In the genomic region with DNA sequence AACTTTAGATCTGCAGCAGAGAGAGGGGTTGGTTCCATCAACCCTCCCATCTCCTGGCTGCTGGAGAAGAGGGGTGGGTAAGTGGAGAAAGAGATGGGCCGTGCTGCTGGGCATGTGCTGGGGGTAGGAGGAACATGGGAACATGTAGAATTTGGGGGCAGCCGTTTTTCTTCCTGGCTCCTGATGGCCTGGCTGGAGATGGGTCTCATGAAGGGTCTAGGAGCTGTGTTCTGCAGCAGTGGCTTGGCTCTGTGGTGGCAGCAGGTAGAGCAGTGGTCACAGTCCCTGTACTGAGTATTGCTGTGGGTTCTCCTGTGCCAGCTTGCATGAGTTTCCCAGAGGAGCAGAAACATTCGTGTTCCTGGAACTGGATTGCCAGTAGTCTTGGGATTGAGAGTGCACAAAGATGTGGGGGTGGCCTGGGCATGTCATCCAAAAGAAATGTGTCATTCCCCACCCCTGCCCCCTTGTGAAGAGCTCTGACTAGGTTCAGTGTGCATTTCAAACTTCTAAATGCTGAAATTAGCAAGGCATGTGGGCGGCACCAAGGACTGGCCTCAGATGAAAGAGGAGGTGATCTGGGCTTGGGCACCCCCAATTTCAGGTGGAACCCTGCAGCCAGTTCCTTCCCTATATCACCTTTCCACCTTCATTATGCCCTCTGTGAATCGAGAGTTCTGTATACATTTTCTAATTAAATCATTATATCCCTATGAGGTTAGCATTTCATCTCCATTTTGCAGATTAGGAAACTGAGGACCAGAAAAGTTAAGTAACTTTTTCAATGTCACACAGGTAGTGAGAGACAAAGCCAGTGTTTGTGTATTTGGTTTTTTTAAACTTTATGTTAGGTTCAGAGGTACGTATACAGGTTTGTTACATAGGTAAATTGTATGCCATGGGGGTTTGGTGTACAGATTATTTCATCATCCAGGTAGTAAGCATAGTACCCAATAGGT, we compare ENCODE assay signal across 1 cellular context.
TF ChIP-seq lines count a peak whose summit lies in the region.

No MANE protein-coding gene starts in this region.

TF ChIP-seq in K562, 482 proteins besides CTCF, POLR2A, EP300 and RAD21 (continued from another document):
- TF ChIP-seq EGR1 (conservative IDR thresholded peaks at IDR 0.05) (0 out of 2 replicates have a peak, but pooled peaks have one; percentile 29), E2F3 (CRISPR knock-in tag; IDR thresholded peaks at IDR 0.05) (no peak), ZNF57 (CRISPR knock-in tag; IDR thresholded peaks at IDR 0.05) (no peak), CCNT2 (IDR thresholded peaks at IDR 0.05; ENCODE audit: borderline replicate concordance, extremely low read depth, insufficient read length, low read depth, low read length) (no peak), RBM22 (IDR thresholded peaks at IDR 0.05; ENCODE audit: low read depth, low read length, poor library complexity, severe bottlenecking) (no peak), ETS2 (tag; IDR thresholded peaks at IDR 0.05; ENCODE audit: borderline replicate concordance, poor library complexity, severe bottlenecking) (no peak), IFI16 (CRISPR knock-in tag; IDR thresholded peaks at IDR 0.05) (no peak), SRSF7 (optimal IDR thresholded peaks at IDR 0.05; ENCODE audit: low read depth, low read length) (no peak), HNRNPH1 (optimal IDR thresholded peaks at IDR 0.05; ENCODE audit: low read depth, low read length) (no peak), ZNF764 (CRISPR knock-in tag; IDR thresholded peaks at IDR 0.05; ENCODE audit: low read depth) (no peak), MYC (IDR thresholded peaks at IDR 0.05; ENCODE audit: low read depth, low read length) (no peak), MYC (CRISPR knock-in tag; IDR thresholded peaks at IDR 0.05; ENCODE audit: borderline replicate concordance, low read depth) (no peak), SP2 (IDR thresholded peaks at IDR 0.05; ENCODE audit: extremely low read depth, low read depth, low read length, poor library complexity, severe bottlenecking) (no peak), ZSCAN29 (IDR thresholded peaks at IDR 0.05) (no peak), NFE2L1 (tag; IDR thresholded peaks at IDR 0.05; ENCODE audit: borderline replicate concordance, low read depth) (no peak), NR2C2 (CRISPR knock-in tag; IDR thresholded peaks at IDR 0.05) (no peak), NR2C2 (tag; IDR thresholded peaks at IDR 0.05) (no peak), NFATC3 (IDR thresholded peaks at IDR 0.05) (no peak), ZNF41 (CRISPR knock-in tag; conservative IDR thresholded peaks at IDR 0.05) (no peak), KAT8 (IDR thresholded peaks at IDR 0.05; ENCODE audit: low read depth) (no peak), NFRKB (IDR thresholded peaks at IDR 0.05; ENCODE audit: low read depth) (no peak), ZNF316 (IDR thresholded peaks at IDR 0.05) (no peak), ZNF785 (CRISPR knock-in tag; IDR thresholded peaks at IDR 0.05) (no peak), HDAC8 (tag; IDR thresholded peaks at IDR 0.05) (no peak), XRCC4 (IDR thresholded peaks at IDR 0.05; ENCODE audit: extremely low read depth, insufficient read depth, insufficient read length) (no peak), ADNP (tag; IDR thresholded peaks at IDR 0.05) (peak; percentile 25; the same call in 1 of the 2 replicates), CBX2 (IDR thresholded peaks at IDR 0.05; ENCODE audit: insufficient read depth, low read length, poor library complexity, severe bottlenecking) (no peak), GTF2A2 (tag; IDR thresholded peaks at IDR 0.05) (no peak), POU5F1 (IDR thresholded peaks at IDR 0.05; ENCODE audit: borderline replicate concordance, low read depth, low read length, partially characterized antibody) (no peak), CHD4 (IDR thresholded peaks at IDR 0.05; ENCODE audit: insufficient read depth, insufficient replicate concordance, low read depth, low read length, poor library complexity, severe bottlenecking) (no peak), BCOR (IDR thresholded peaks at IDR 0.05) (peak; percentile 55; the same call in 1 of the 2 replicates)
- TF ChIP-seq, protein P1, sequence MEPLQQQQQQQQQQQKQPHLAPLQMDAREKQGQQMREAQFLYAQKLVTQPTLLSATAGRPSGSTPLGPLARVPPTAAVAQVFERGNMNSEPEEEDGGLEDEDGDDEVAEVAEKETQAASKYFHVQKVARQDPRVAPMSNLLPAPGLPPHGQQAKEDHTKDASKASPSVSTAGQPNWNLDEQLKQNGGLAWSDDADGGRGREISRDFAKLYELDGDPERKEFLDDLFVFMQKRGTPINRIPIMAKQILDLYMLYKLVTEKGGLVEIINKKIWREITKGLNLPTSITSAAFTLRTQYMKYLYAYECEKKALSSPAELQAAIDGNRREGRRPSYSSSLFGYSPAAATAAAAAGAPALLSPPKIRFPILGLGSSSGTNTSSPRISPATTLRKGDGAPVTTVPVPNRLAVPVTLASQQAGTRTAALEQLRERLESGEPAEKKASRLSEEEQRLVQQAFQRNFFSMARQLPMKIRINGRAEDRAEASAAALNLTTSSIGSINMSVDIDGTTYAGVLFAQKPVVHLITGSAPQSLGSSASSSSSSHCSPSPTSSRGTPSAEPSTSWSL (CRISPR knock-in tag; IDR thresholded peaks at IDR 0.05; ENCODE audit: borderline replicate concordance), result no peak
- TF ChIP-seq, protein P2, sequence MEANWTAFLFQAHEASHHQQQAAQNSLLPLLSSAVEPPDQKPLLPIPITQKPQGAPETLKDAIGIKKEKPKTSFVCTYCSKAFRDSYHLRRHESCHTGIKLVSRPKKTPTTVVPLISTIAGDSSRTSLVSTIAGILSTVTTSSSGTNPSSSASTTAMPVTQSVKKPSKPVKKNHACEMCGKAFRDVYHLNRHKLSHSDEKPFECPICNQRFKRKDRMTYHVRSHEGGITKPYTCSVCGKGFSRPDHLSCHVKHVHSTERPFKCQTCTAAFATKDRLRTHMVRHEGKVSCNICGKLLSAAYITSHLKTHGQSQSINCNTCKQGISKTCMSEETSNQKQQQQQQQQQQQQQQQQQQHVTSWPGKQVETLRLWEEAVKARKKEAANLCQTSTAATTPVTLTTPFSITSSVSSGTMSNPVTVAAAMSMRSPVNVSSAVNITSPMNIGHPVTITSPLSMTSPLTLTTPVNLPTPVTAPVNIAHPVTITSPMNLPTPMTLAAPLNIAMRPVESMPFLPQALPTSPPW (CRISPR knock-in tag; IDR thresholded peaks at IDR 0.05), result no peak
- TF ChIP-seq, protein P3, sequence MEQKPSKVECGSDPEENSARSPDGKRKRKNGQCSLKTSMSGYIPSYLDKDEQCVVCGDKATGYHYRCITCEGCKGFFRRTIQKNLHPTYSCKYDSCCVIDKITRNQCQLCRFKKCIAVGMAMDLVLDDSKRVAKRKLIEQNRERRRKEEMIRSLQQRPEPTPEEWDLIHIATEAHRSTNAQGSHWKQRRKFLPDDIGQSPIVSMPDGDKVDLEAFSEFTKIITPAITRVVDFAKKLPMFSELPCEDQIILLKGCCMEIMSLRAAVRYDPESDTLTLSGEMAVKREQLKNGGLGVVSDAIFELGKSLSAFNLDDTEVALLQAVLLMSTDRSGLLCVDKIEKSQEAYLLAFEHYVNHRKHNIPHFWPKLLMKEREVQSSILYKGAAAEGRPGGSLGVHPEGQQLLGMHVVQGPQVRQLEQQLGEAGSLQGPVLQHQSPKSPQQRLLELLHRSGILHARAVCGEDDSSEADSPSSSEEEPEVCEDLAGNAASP (IDR thresholded peaks at IDR 0.05), result no peak
- TF ChIP-seq, protein P4, sequence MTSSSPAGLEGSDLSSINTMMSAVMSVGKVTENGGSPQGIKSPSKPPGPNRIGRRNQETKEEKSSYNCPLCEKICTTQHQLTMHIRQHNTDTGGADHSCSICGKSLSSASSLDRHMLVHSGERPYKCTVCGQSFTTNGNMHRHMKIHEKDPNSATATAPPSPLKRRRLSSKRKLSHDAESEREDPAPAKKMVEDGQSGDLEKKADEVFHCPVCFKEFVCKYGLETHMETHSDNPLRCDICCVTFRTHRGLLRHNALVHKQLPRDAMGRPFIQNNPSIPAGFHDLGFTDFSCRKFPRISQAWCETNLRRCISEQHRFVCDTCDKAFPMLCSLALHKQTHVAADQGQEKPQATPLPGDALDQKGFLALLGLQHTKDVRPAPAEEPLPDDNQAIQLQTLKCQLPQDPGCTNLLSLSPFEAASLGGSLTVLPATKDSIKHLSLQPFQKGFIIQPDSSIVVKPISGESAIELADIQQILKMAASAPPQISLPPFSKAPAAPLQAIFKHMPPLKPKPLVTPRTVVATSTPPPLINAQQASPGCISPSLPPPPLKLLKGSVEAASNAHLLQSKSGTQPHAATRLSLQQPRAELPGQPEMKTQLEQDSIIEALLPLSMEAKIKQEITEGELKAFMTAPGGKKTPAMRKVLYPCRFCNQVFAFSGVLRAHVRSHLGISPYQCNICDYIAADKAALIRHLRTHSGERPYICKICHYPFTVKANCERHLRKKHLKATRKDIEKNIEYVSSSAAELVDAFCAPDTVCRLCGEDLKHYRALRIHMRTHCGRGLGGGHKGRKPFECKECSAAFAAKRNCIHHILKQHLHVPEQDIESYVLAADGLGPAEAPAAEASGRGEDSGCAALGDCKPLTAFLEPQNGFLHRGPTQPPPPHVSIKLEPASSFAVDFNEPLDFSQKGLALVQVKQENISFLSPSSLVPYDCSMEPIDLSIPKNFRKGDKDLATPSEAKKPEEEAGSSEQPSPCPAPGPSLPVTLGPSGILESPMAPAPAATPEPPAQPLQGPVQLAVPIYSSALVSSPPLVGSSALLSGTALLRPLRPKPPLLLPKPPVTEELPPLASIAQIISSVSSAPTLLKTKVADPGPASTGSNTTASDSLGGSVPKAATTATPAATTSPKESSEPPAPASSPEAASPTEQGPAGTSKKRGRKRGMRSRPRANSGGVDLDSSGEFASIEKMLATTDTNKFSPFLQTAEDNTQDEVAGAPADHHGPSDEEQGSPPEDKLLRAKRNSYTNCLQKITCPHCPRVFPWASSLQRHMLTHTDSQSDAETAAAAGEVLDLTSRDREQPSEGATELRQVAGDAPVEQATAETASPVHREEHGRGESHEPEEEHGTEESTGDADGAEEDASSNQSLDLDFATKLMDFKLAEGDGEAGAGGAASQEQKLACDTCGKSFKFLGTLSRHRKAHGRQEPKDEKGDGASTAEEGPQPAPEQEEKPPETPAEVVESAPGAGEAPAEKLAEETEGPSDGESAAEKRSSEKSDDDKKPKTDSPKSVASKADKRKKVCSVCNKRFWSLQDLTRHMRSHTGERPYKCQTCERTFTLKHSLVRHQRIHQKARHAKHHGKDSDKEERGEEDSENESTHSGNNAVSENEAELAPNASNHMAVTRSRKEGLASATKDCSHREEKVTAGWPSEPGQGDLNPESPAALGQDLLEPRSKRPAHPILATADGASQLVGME (CRISPR knock-in tag; IDR thresholded peaks at IDR 0.05), result no peak
- TF ChIP-seq, protein P5, sequence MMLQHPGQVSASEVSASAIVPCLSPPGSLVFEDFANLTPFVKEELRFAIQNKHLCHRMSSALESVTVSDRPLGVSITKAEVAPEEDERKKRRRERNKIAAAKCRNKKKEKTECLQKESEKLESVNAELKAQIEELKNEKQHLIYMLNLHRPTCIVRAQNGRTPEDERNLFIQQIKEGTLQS (IDR thresholded peaks at IDR 0.05), result 0 out of 2 replicates have a peak, but pooled peaks have one; percentile 15
- TF ChIP-seq, protein P5 (CRISPR knock-in tag; conservative IDR thresholded peaks at IDR 0.05), result no peak
TF ChIP-seq in K562: peak in this region for 7.
